15 cellular contexts compared by ENCODE assay signal in the genomic region with DNA sequence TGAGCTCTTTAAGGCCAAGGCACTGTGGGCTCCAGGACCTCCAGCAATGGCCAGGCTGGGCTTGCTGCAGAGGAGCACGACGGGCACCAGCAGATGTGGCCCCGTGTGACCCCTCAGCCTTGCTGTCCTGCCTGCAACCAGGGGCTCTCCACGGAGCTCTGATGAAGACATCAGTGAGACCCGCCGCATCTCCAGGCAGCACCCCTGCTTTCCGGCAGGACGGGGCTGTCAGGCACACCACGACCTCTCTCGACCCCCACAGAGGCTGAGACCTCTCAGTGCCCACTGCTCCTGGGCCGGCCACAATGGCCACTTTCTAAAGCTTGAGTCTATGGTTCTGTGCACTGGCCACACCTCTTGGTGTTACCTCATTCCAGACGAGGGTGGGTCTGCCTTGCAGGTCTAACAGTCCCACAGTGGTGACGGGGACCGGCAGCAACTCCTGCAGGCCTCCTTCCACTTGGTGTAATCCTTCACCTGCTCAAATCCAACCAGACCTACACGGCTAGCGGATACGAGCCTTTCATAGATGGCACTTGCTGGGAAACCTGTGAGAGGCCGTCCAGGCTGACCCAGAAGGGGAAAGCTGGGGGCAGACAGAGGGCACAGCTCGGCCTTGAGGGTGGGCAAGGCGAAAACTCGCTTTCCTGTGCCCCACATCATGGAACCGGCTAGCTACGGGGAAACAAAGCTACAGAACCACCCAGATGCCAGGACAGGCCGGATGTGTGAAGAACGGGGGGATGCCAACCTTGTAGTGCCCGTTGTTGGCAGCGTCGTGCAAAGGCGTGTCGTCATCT.
"Had no signal": no experiment of that assay in that cellular context is flagged by ENCODE, and none has a peak within 500 bp of the region (broad histone marks: within the 10 kb centered on the region; RNA-seq: fewer than 3 reads in every experiment).

No MANE protein-coding gene starts in this region.

- H3K4me3 Mint-ChIP-seq: memory B cell; natural killer cell; T-helper 2 cell treated with Interferon-gamma antibody and Interleukin-4, amounts not matched to agents 5 μg/mL and 100 μg/mL, for 36 hours had no signal

- H3K27ac ChIP-seq: gastroesophageal sphincter, left lung, right atrium auricular region, stomach, testis had no signal

- H3K4me3 ChIP-seq: gastroesophageal sphincter, left lung, right atrium auricular region, stomach, testis had no signal

- H3K36me3 Mint-ChIP-seq: natural killer cell had no signal

- H3K9me3 Mint-ChIP-seq: memory B cell; natural killer cell; T-helper 2 cell treated with Interferon-gamma antibody and Interleukin-4, amounts not matched to agents 5 μg/mL and 100 μg/mL, for 36 hours had no signal

- H3K27ac Mint-ChIP-seq: memory B cell; progenitor cell of endocrine pancreas; T-helper 2 cell treated with Interferon-gamma antibody and Interleukin-4, amounts not matched to agents 5 μg/mL and 100 μg/mL, for 36 hours had no signal

- H3K27me3 Mint-ChIP-seq: memory B cell, progenitor cell of endocrine pancreas had no signal

- H3K9me3 ChIP-seq: gastroesophageal sphincter, left lung, right atrium auricular region, stomach, testis had no signal

- FAIRE-seq: small intestine had no signal

- H3K4me1 ChIP-seq: testis had no signal

- ATAC-seq: gastroesophageal sphincter, left lung, natural killer cell had no signal

- H3K27me3 ChIP-seq: gastroesophageal sphincter, left lung, right atrium auricular region, stomach, testis had no signal

- DNase-seq: activated CD4-positive, CD25-positive, alpha-beta regulatory T cell; anterior cingulate cortex; dermis blood vessel endothelial cell; islet precursor cell; natural killer cell; small intestine; stomach; SW 1271; testis had no signal
